Comparison of ENCODE assay signal across 12 cellular contexts in the genomic region with DNA sequence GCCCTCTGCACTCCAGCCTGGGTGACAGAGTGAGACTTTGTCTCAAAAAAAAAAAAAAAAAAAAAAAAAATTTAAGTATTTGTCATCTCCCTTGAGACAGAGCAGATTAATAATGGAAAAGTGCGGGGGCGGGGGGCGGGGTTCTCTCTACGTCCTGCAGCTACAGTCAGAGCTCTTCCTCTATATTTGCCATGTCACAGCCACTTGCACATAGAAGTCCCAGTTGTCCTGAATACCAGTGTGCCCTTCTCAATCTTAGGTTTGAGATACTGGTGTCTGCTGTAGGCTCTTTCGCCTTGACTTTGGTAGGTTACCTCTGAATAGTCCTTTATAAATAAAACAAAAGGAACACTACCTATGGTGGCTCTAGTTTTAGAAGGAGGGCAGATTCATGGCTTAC.
DNase-seq lines count a peak whose midpoint lies in the region; ATAC-seq and TF ChIP-seq lines count a peak whose summit lies in the region.
"Had no signal": no experiment of that assay in that cellular context is flagged by ENCODE, and none has a peak within 500 bp of the region (broad histone marks: within the 10 kb centered on the region; RNA-seq: fewer than 3 reads in every experiment).

No MANE protein-coding gene starts in this region.

- H3K36me3 Mint-ChIP-seq in activated CD4-positive, alpha-beta T cell treated with anti-CD3 and anti-CD28 coated beads for 36 hours (ENCODE audit: low read depth), result no peaks in the 10 kb centered on the region
- H3K36me3 Mint-ChIP-seq in activated CD4-positive, alpha-beta T cell treated with anti-CD3 and anti-CD28 coated beads, Interleukin-2, amount 10 ng/mL, durations not matched to agents 7 days and 5 days (ENCODE audit: low read depth), result no peaks in the 10 kb centered on the region

- H3K27ac ChIP-seq in SJSA1, result peak overlapping the region; percentile 31
- H3K27ac ChIP-seq in thoracic aorta, result peak overlapping the region; percentile 91

- CTCF ChIA-PET in activated CD4-positive, alpha-beta T cell treated with anti-CD3 and anti-CD28 coated beads for 36 hours (lab: Charles Lee), result no interaction called here
- CTCF ChIA-PET in activated CD4-positive, alpha-beta T cell treated with anti-CD3 and anti-CD28 coated beads, Interleukin-2, amount 10 ng/mL, durations not matched to agents 7 days and 5 days (lab: Charles Lee), result interaction anchor here (1.1 kb wide), 1 partner anchor 10 kb away, joined by 3 read pairs; no protein-coding TSS in a partner anchor

- H3K27me3 ChIP-seq in SJSA1 (replicated peaks), result no peaks in the 10 kb centered on the region
- no peaks in the 10 kb centered on the region for H3K27me3 ChIP-seq in thoracic aorta (replicated peaks; ENCODE audit: insufficient read depth)
- H3K27me3 ChIP-seq: upper lobe of left lung had no signal

- peak; percentile 6 for DNase-seq in activated CD4-positive, alpha-beta T cell treated with anti-CD3 and anti-CD28 coated beads for 36 hours
- DNase-seq in activated CD4-positive, alpha-beta T cell treated with anti-CD3 and anti-CD28 coated beads, Interleukin-2, amount 10 ng/mL, durations not matched to agents 7 days and 5 days, result no peak
- DNase-seq in SJSA1 (ENCODE audit: low read depth in 1 of 2, low spot score in 2 of 2) (peak in 1 of 2 experiments; percentile 38), fibroblast of the aortic adventitia (ENCODE audit: low read depth) (peak; percentile 70), thoracic aorta (ENCODE audit: low spot score) (no peak), NCI-H2196 treated with DMSO at 0.1 percent for 48 hours (lab: John Stamatoyannopoulos, UW; ENCODE audit: unreplicated experiment) (no peak)
- DNase-seq in activated CD4-positive, CD25-positive, alpha-beta regulatory T cell treated with anti-CD3 and anti-CD28 coated beads, Interleukin-2, amount 50 U/mL, for 72 hours, result no peak
- DNase-seq: NCI-H2029; stimulated activated CD4-positive, alpha-beta T cell treated with anti-CD3 and anti-CD28 coated beads, Interleukin-12 subunit alpha, Interleukin-12 subunit beta, amount 100 ng/mL, for 4 hours; T1000; upper lobe of left lung had no signal

- H3K9me3 ChIP-seq in SJSA1 (replicated peaks) (no peaks in the 10 kb centered on the region), thoracic aorta (no peaks in the 10 kb centered on the region)
- H3K9me3 ChIP-seq: upper lobe of left lung had no signal

- H3K36me3 ChIP-seq in SJSA1 (no peaks in the 10 kb centered on the region), thoracic aorta (no peaks in the 10 kb centered on the region)
- H3K36me3 ChIP-seq: upper lobe of left lung had no signal

- peaks cover 2% of the 10 kb centered on the region for H3K27me3 Mint-ChIP-seq in activated CD4-positive, alpha-beta T cell treated with anti-CD3 and anti-CD28 coated beads for 36 hours
- peaks cover 2% of the 10 kb centered on the region for H3K27me3 Mint-ChIP-seq in activated CD4-positive, alpha-beta T cell treated with anti-CD3 and anti-CD28 coated beads, Interleukin-2, amount 10 ng/mL, durations not matched to agents 7 days and 5 days

- H3K9me3 Mint-ChIP-seq in activated CD4-positive, alpha-beta T cell treated with anti-CD3 and anti-CD28 coated beads for 36 hours (ENCODE audit: low read depth), result no peaks in the 10 kb centered on the region
- no peaks in the 10 kb centered on the region for H3K9me3 Mint-ChIP-seq in activated CD4-positive, alpha-beta T cell treated with anti-CD3 and anti-CD28 coated beads, Interleukin-2, amount 10 ng/mL, durations not matched to agents 7 days and 5 days

- H3K4me3 Mint-ChIP-seq in activated CD4-positive, alpha-beta T cell treated with anti-CD3 and anti-CD28 coated beads for 36 hours, result no peak overlapping the region
- H3K4me3 Mint-ChIP-seq in activated CD4-positive, alpha-beta T cell treated with anti-CD3 and anti-CD28 coated beads, Interleukin-2, amount 10 ng/mL, durations not matched to agents 7 days and 5 days, result no peak overlapping the region

- H3K4me3 ChIP-seq in SJSA1 (no peak overlapping the region), fibroblast of the aortic adventitia (ENCODE audit: low read depth, low read length) (no peak overlapping the region), thoracic aorta (no peak overlapping the region)
- H3K4me3 ChIP-seq: upper lobe of left lung had no signal

- TF ChIP-seq CTCF in fibroblast of the aortic adventitia (IDR thresholded peaks at IDR 0.05; ENCODE audit: insufficient read depth, low read length), result no peak
- TF ChIP-seq CTCF in thoracic aorta (IDR thresholded peaks at IDR 0.05), result no peak

- peaks cover 73% of the 10 kb centered on the region for H3K4me1 ChIP-seq in SJSA1 (replicated peaks)
- peaks cover 38 to 77% of the 10 kb centered on the region in 2 donors for H3K4me1 ChIP-seq in thoracic aorta (ENCODE audit: control insufficient read depth in 1 of 2, low read depth in 2 of 2)

- intact Hi-C loops in activated CD4-positive, alpha-beta T cell treated with anti-CD3 and anti-CD28 coated beads for 36 hours (cut with DNase I, micrococcal nuclease), result no loop called here

- ATAC-seq in activated CD4-positive, alpha-beta T cell treated with anti-CD3 and anti-CD28 coated beads for 36 hours, result peak; percentile 26
- peak; percentile 32 for ATAC-seq in thoracic aorta (ENCODE audit: insufficient number of reproducible peaks, low FRiP score, low read depth)
- ATAC-seq in HG02571 (IDR thresholded peaks at IDR 0.05; ENCODE audit: unreplicated experiment), result no peak

- H3K4me1 Mint-ChIP-seq in activated CD4-positive, alpha-beta T cell treated with anti-CD3 and anti-CD28 coated beads for 36 hours, result peaks cover 7% of the 10 kb centered on the region
- no peaks in the 10 kb centered on the region for H3K4me1 Mint-ChIP-seq in activated CD4-positive, alpha-beta T cell treated with anti-CD3 and anti-CD28 coated beads, Interleukin-2, amount 10 ng/mL, durations not matched to agents 7 days and 5 days

- no peak overlapping the region for H3K27ac Mint-ChIP-seq in activated CD4-positive, alpha-beta T cell treated with anti-CD3 and anti-CD28 coated beads for 36 hours
- H3K27ac Mint-ChIP-seq in activated CD4-positive, alpha-beta T cell treated with anti-CD3 and anti-CD28 coated beads, Interleukin-2, amount 10 ng/mL, durations not matched to agents 7 days and 5 days, result no peak overlapping the region

- POLR2A ChIA-PET in activated CD4-positive, alpha-beta T cell treated with anti-CD3 and anti-CD28 coated beads for 36 hours (lab: Charles Lee), result no interaction called here
- POLR2A ChIA-PET in activated CD4-positive, alpha-beta T cell treated with anti-CD3 and anti-CD28 coated beads, Interleukin-2, amount 10 ng/mL, durations not matched to agents 7 days and 5 days (lab: Charles Lee), result no interaction called here

Comparison
In these comparisons a context has a peak if more than half of its experiments do, and no peak if none do; other contexts are left out.
1. DNase-seq: peak in activated CD4-positive, alpha-beta T cell treated with anti-CD3 and anti-CD28 coated beads for 36 hours (single experiment) and fibroblast of the aortic adventitia (single experiment); none in activated CD4-positive, alpha-beta T cell treated with anti-CD3 and anti-CD28 coated beads, Interleukin-2, amount 10 ng/mL, durations not matched to agents 7 days and 5 days (single experiment), thoracic aorta (single experiment), activated CD4-positive, CD25-positive, alpha-beta regulatory T cell treated with anti-CD3 and anti-CD28 coated beads, Interleukin-2, amount 50 U/mL, for 72 hours (single experiment) and NCI-H2196 treated with DMSO at 0.1 percent for 48 hours (single experiment).